Comparison of ENCODE assay signal across 23 cellular contexts in genomic region chrX:43595931-43596330, GRCh38.
"Had no signal": no experiment of that assay in that cellular context is flagged by ENCODE, and none has a peak within 500 bp of the region (broad histone marks: within the 10 kb centered on the region; RNA-seq: fewer than 3 reads in every experiment).

No MANE protein-coding gene starts in this region.

- H3K4me1 ChIP-seq: colonic mucosa, psoas muscle, testis had no signal

- H3K4me3 ChIP-seq: colonic mucosa, gastroesophageal sphincter, lung, psoas muscle, skin epidermis, testis had no signal

- H3K36me3 ChIP-seq: colonic mucosa, gastroesophageal sphincter had no signal

- ATAC-seq: gastroesophageal sphincter; left ventricle myocardium superior; psoas muscle; sciatic nerve; stimulated activated naive B cell treated with anti-CD40 and anti-IgM and Interleukin-4, amounts not matched to agents 10 μg/mL and 1 μg/mL and 100 μg/mL, for 72 hours; stimulated activated naive CD8-positive, alpha-beta T cell treated with anti-CD3 and anti-CD28 coated beads, Interleukin-15, amount 100 ng/mL, for 72 hours had no signal

- H3K27ac Mint-ChIP-seq: endodermal cell; immature natural killer cell; naive B cell; nephron; stimulated activated naive B cell treated with anti-CD40 and anti-IgM and Interleukin-4, amounts not matched to agents 10 μg/mL and 1 μg/mL and 100 μg/mL, for 72 hours; stimulated activated naive CD8-positive, alpha-beta T cell treated with anti-CD3 and anti-CD28 coated beads, Interleukin-15, amount 100 ng/mL, for 72 hours had no signal

- H3K27ac ChIP-seq: colonic mucosa, gastroesophageal sphincter, psoas muscle, skin epidermis, testis had no signal

- H3K27me3 ChIP-seq: colonic mucosa, gastroesophageal sphincter, testis had no signal

- H3K27me3 Mint-ChIP-seq: stimulated activated naive CD8-positive, alpha-beta T cell treated with anti-CD3 and anti-CD28 coated beads, Interleukin-15, amount 100 ng/mL, for 72 hours had no signal

- H3K4me3 Mint-ChIP-seq: endodermal cell; immature natural killer cell; nephron; stimulated activated naive B cell treated with anti-CD40 and anti-IgM and Interleukin-4, amounts not matched to agents 10 μg/mL and 1 μg/mL and 100 μg/mL, for 72 hours; stimulated activated naive CD8-positive, alpha-beta T cell treated with anti-CD3 and anti-CD28 coated beads, Interleukin-15, amount 100 ng/mL, for 72 hours had no signal

- H3K36me3 Mint-ChIP-seq: immature natural killer cell, naive B cell had no signal

- FAIRE-seq: endothelial cell of umbilical vein had no signal

- H3K4me1 Mint-ChIP-seq: endodermal cell; immature natural killer cell; naive B cell; nephron; stimulated activated naive B cell treated with anti-CD40 and anti-IgM and Interleukin-4, amounts not matched to agents 10 μg/mL and 1 μg/mL and 100 μg/mL, for 72 hours; stimulated activated naive CD8-positive, alpha-beta T cell treated with anti-CD3 and anti-CD28 coated beads, Interleukin-15, amount 100 ng/mL, for 72 hours had no signal

- H3K9me3 ChIP-seq: colonic mucosa, gastroesophageal sphincter, psoas muscle, testis had no signal

- DNase-seq: cerebellar nuclear complex; colonic mucosa; effector CD4-positive, alpha-beta T cell; endodermal cell; erythroblast; immature natural killer cell; left colon; left ventricle myocardium superior; mesendoderm; naive B cell; psoas muscle; stimulated activated CD4-positive, alpha-beta T cell treated with anti-CD3 and anti-CD28 coated beads, Interleukin-2, amount 100 ng/mL, for 24 hours; stimulated activated CD4-positive, alpha-beta T cell treated with anti-CD3 and anti-CD28 coated beads, Interleukin-4, amount 100 ng/mL, for 4 hours; stimulated activated naive B cell treated with anti-CD40 and anti-IgM and Interleukin-4, amounts not matched to agents 10 μg/mL and 1 μg/mL and 100 μg/mL, for 72 hours; stimulated activated naive CD8-positive, alpha-beta T cell treated with anti-CD3 and anti-CD28 coated beads, Interleukin-15, amount 100 ng/mL, for 72 hours; testis; trophoblast cell had no signal

- H3K9me3 Mint-ChIP-seq: immature natural killer cell; stimulated activated naive CD8-positive, alpha-beta T cell treated with anti-CD3 and anti-CD28 coated beads, Interleukin-15, amount 100 ng/mL, for 72 hours had no signal
